24 cellular contexts compared by ENCODE assay signal in the genomic region with DNA sequence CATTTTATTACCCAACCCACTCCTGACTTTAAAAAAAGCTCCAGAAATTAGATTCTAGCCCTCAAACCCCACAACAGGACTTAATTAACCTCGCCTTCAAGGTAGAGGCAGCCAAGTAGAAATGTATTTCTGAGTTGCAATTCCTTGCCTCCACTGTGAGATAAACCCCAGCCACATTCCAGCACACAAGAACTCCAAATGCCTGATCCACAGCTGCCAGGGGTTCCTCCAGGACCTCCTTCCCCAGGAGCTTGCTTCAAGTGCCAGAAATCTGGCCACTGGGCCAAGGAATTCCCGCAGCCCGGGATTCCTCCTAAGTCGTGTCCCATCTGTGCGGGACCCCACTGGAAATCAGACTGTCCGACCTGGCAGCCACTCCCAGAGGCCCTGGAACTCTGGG.
"Had no signal": no experiment of that assay in that cellular context is flagged by ENCODE, and none has a peak within 500 bp of the region (broad histone marks: within the 10 kb centered on the region; RNA-seq: fewer than 3 reads in every experiment).

No MANE protein-coding gene starts in this region.

- H3K4me1 Mint-ChIP-seq: activated CD4-positive, alpha-beta memory T cell treated with anti-CD3 and anti-CD28 coated beads, Interleukin-2, amount 10 ng/mL, durations not matched to agents 7 days and 5 days; activated CD4-positive, alpha-beta T cell treated with anti-CD3 and anti-CD28 coated beads for 36 hours; activated T-helper 17 cell treated with anti-CD3 and anti-CD28 coated beads, Interleukin-2, amount 50 U/mL, for 72 hours had no signal

- H3K36me3 ChIP-seq: Peyer's patch, WERI-Rb-1 had no signal

- H3K4me1 ChIP-seq: Peyer's patch had no signal

- H3K9me3 ChIP-seq: Peyer's patch had no signal

- H3K27ac Mint-ChIP-seq: activated CD4-positive, alpha-beta memory T cell treated with anti-CD3 and anti-CD28 coated beads, Interleukin-2, amount 10 ng/mL, durations not matched to agents 7 days and 5 days; activated CD4-positive, alpha-beta T cell treated with anti-CD3 and anti-CD28 coated beads for 36 hours; activated naive CD4-positive, alpha-beta T cell treated with anti-CD3 and anti-CD28 coated beads for 36 hours; activated naive CD8-positive, alpha-beta T cell; activated T-helper 17 cell treated with anti-CD3 and anti-CD28 coated beads, Interleukin-2, amount 50 U/mL, for 72 hours; T-helper 2 cell treated with Interferon-gamma antibody and Interleukin-4, amounts not matched to agents 5 μg/mL and 100 μg/mL, for 36 hours had no signal

- H3K9ac ChIP-seq: KMS-11 had no signal

- H3K27ac ChIP-seq: KMS-11, Peyer's patch, WERI-Rb-1 had no signal

- FAIRE-seq: bronchial epithelial cell had no signal

- H3K4me3 ChIP-seq: Peyer's patch had no signal

- H3K4me2 ChIP-seq: KMS-11 had no signal

- ATAC-seq: activated CD4-positive, alpha-beta T cell treated with anti-CD3 and anti-CD28 coated beads for 36 hours; activated T-helper 17 cell treated with anti-CD3 and anti-CD28 coated beads, Interleukin-2, amount 50 U/mL, for 72 hours had no signal

- H3K36me3 Mint-ChIP-seq: activated naive CD8-positive, alpha-beta T cell had no signal

- DNase-seq: activated CD4-positive, alpha-beta memory T cell treated with anti-CD3 and anti-CD28 coated beads, Interleukin-2, amount 10 ng/mL, durations not matched to agents 7 days and 5 days; activated CD4-positive, alpha-beta T cell treated with anti-CD3 and anti-CD28 coated beads for 36 hours; activated CD4-positive, alpha-beta T cell treated with anti-CD3 and anti-CD28 coated beads, Interleukin-2, amount 50 U/mL, for 1 hour; activated gamma-delta T cell; activated naive CD4-positive, alpha-beta T cell treated with anti-CD3 and anti-CD28 coated beads for 36 hours; activated T-cell treated with anti-CD3 and anti-CD28 coated beads for 4 hours; activated T-cell treated with anti-CD3 and anti-CD28 coated beads, Interleukin-2, amount 50 U/mL, for 48 hours; central memory CD4-positive, alpha-beta T cell; NCI-H1092; NCI-H1417; NCI-H1930; NCI-H2107; NCI-H345; NCI-H510A; NCI-H526 treated with DMSO at 0.1 percent for 48 hours; Peyer's patch; SHP77; SW 1271 had no signal

- H3K9me3 Mint-ChIP-seq: activated CD4-positive, alpha-beta memory T cell treated with anti-CD3 and anti-CD28 coated beads, Interleukin-2, amount 10 ng/mL, durations not matched to agents 7 days and 5 days; activated naive CD4-positive, alpha-beta T cell treated with anti-CD3 and anti-CD28 coated beads for 36 hours; activated T-helper 17 cell treated with anti-CD3 and anti-CD28 coated beads, Interleukin-2, amount 50 U/mL, for 72 hours; T-helper 2 cell treated with Interferon-gamma antibody and Interleukin-4, amounts not matched to agents 5 μg/mL and 100 μg/mL, for 36 hours had no signal

- H3K27me3 ChIP-seq: Peyer's patch had no signal

- H3K4me3 Mint-ChIP-seq: activated CD4-positive, alpha-beta memory T cell treated with anti-CD3 and anti-CD28 coated beads, Interleukin-2, amount 10 ng/mL, durations not matched to agents 7 days and 5 days; activated CD4-positive, alpha-beta T cell treated with anti-CD3 and anti-CD28 coated beads for 36 hours; activated naive CD4-positive, alpha-beta T cell treated with anti-CD3 and anti-CD28 coated beads for 36 hours; activated naive CD8-positive, alpha-beta T cell; activated T-helper 17 cell treated with anti-CD3 and anti-CD28 coated beads, Interleukin-2, amount 50 U/mL, for 72 hours; T-helper 2 cell treated with Interferon-gamma antibody and Interleukin-4, amounts not matched to agents 5 μg/mL and 100 μg/mL, for 36 hours had no signal

- H3K27me3 Mint-ChIP-seq: activated CD4-positive, alpha-beta T cell treated with anti-CD3 and anti-CD28 coated beads for 36 hours; activated naive CD8-positive, alpha-beta T cell; activated T-helper 17 cell treated with anti-CD3 and anti-CD28 coated beads, Interleukin-2, amount 50 U/mL, for 72 hours had no signal
